ENCODE assay signal across 9 cellular contexts in genomic region chr12:58877243-58877743, GRCh38. TPM values are rescaled to one million over a fixed set of nuclear protein-coding genes. Genes with fewer than 3 reads are reported as not detected.
DNase-seq lines count a peak whose midpoint lies in the region; ATAC-seq, FAIRE-seq and TF ChIP-seq lines count a peak whose summit lies in the region.
"Had no signal": no experiment of that assay in that cellular context is flagged by ENCODE, and none has a peak within 500 bp of the region (broad histone marks: within the 10 kb centered on the region; RNA-seq: fewer than 3 reads in every experiment).

No MANE protein-coding gene starts in this region.

- no peaks in the 10 kb centered on the region for H3K9me3 ChIP-seq in AG04450 (ENCODE audit: control insufficient read depth, insufficient read depth, low read length)
- no peaks in the 10 kb centered on the region for H3K9me3 ChIP-seq in ovary
- no peaks in the 10 kb centered on the region for H3K9me3 ChIP-seq in small intestine (ENCODE audit: control insufficient read depth, low read depth)

- H3K36me3 ChIP-seq in ovary (no peaks in the 10 kb centered on the region), small intestine (ENCODE audit: control insufficient read depth in 2 of 2, insufficient read depth in 2 of 2, low read length in 2 of 2) (peaks cover 21 to 27% of the 10 kb centered on the region in 2 donors)

- H3K27me3 ChIP-seq in AG04450 (ENCODE audit: control insufficient read depth, insufficient read depth, low read length) (no peaks in the 10 kb centered on the region), ovary (no peaks in the 10 kb centered on the region), small intestine (ENCODE audit: control insufficient read depth in 2 of 2, insufficient read depth in 2 of 2, low read length in 2 of 2) (no peaks in the 10 kb centered on the region)

- DNase-seq in AG04450 (ENCODE audit: low read depth, low spot score) (peak; percentile 97), HT1080 (ENCODE audit: low read depth) (peak; percentile 97), SW480 (ENCODE audit: low spot score) (peak; percentile 91), ovary (no peak), cerebellar cortex (ENCODE audit: low spot score) (no peak), small intestine (no peak)
- DNase-seq: occipital lobe had no signal

- POLR2A ChIA-PET in AG04450 (lab: Yijun Ruan, JAX): interaction anchor here (0.8 to 1.4 kb wide), 4 partner anchors 11 to 337 kb away, joined by 3 to 4 read pairs (median 3); no protein-coding TSS in a partner anchor

- TF ChIP-seq CTCF in AG04450 (IDR thresholded peaks at IDR 0.05; ENCODE audit: low read depth, low read length) (no peak), ovary (IDR thresholded peaks at IDR 0.05) (no peak)

- ATAC-seq in GM21447 (IDR thresholded peaks at IDR 0.05; ENCODE audit: unreplicated experiment): no peak

- WGBS in ovary, 3 donors: 81 to 83% (median 82%) methylated on average over 15 of the region's 15 CpGs
- whole genome bisulfite sequencing in small intestine, 3 donors: 62 to 74% (median 66%) methylated on average over 15 of the region's 15 CpGs

- TF ChIP-seq EP300 in ovary (IDR thresholded peaks at IDR 0.05): no peak

- intact Hi-C loops in ovary (cut with DNase I): no loop called here

- H3K4me3 ChIP-seq in AG04450 (ENCODE audit: low read depth, low read length) (no peak overlapping the region), ovary (no peak overlapping the region), small intestine (ENCODE audit: low read depth in 1 of 2, low read length in 2 of 2) (no peak overlapping the region)

- TF ChIP-seq POLR2A in ovary (IDR thresholded peaks at IDR 0.05): no peak

- CTCF ChIA-PET in AG04450 (lab: Charles Lee): interaction anchor here (1.0 to 1.4 kb wide), 4 partner anchors 11 to 531 kb away, joined by 3 to 6 read pairs (median 4); no protein-coding TSS in a partner anchor

- H3K27ac ChIP-seq in AG04450 (ENCODE audit: low read depth, low read length): peak overlapping the region; percentile 85
- H3K27ac ChIP-seq in ovary: no peak overlapping the region
- H3K27ac ChIP-seq in small intestine (ENCODE audit: low read depth in 1 of 2, low read length in 1 of 2): no peak overlapping the region

- FAIRE-seq in islet of Langerhans (lab: Jason Lieb, UNC) (peak; percentile 97), small intestine (lab: Jason Lieb, UNC) (no peak)

- no peaks in the 10 kb centered on the region for H3K4me1 ChIP-seq in ovary (ENCODE audit: insufficient read depth)
- H3K4me1 ChIP-seq in small intestine (ENCODE audit: control insufficient read depth in 2 of 2, insufficient read depth in 1 of 2, low read depth in 1 of 2, low read length in 1 of 2): no peaks in the 10 kb centered on the region

RNA-seq across cellular contexts. Expression of gene LRIG3, which starts 43.0 kb away (rescaled TPM):
- polyA plus RNA-seq in AG04450 (2011; rRNA removed) (58.2 and 80.1 TPM in 2 replicates), ovary (10 to 100 TPM; 23.4 to 26.3 TPM), small intestine (10 to 100 TPM in 1 of 3 donors, 1 to 10 TPM in 2; 3.6 to 21.6 (median 3.8) TPM)
- 186 and 245 TPM in 2 replicates for polyA minus RNA-seq in AG04450 (2011; rRNA and poly(A)+ RNA removed)
- total RNA-seq in HT1080 (2014; rRNA removed; shearing (Covaris generic)): 9.5 TPM in 2 replicates
- polyA plus RNA-seq in HT1080 (2015; cell fraction: cytosol; rRNA removed): 7.7 and 8.4 TPM in 2 replicates
- 39.6 and 45.1 TPM in 2 replicates for polyA plus RNA-seq in HT1080 (2015; cell fraction: nucleus; rRNA removed)
- 10 to 100 TPM; 25.2 to 59.4 (median 30.6) TPM for total RNA-seq in ovary

Comparison
In these comparisons a context has a peak if more than half of its experiments do, and no peak if none do; other contexts are left out.
1. DNase-seq: peak in AG04450 (single experiment), HT1080 (single experiment) and SW480 (single experiment); none in ovary (0 of 5), cerebellar cortex (single experiment) and small intestine (single experiment).